In genomic region chr17:13986855-13987254, GRCh38 we compare ENCODE assay signal across 20 cellular contexts.
"Had no signal": no experiment of that assay in that cellular context is flagged by ENCODE, and none has a peak within 500 bp of the region (broad histone marks: within the 10 kb centered on the region; RNA-seq: fewer than 3 reads in every experiment).

No MANE protein-coding gene starts in this region.

- ATAC-seq: activated T-cell treated with anti-CD3 and anti-CD28 coated beads, Interleukin-2, amount 50 U/mL, for 72 hours; PC-3; WTC11 had no signal

- H3K27me3 Mint-ChIP-seq: activated CD4-positive, alpha-beta memory T cell treated with anti-CD3 and anti-CD28 coated beads, Interleukin-2, amount 10 ng/mL, durations not matched to agents 7 days and 5 days; activated CD4-positive, alpha-beta T cell treated with anti-CD3 and anti-CD28 coated beads, Interleukin-2, amount 10 ng/mL, durations not matched to agents 24 days and 14 days; activated naive CD4-positive, alpha-beta T cell treated with anti-CD3 and anti-CD28 coated beads, Interleukin-2, amount 10 ng/mL, durations not matched to agents 7 days and 5 days; activated naive CD8-positive, alpha-beta T cell treated with anti-CD3 and anti-CD28 coated beads for 36 hours had no signal

- H3K36me3 ChIP-seq: brain microvascular endothelial cell, cardiac muscle cell, SJSA1 had no signal

- H3K27ac Mint-ChIP-seq: activated CD4-positive, alpha-beta memory T cell treated with anti-CD3 and anti-CD28 coated beads, Interleukin-2, amount 10 ng/mL, durations not matched to agents 7 days and 5 days; activated CD4-positive, alpha-beta T cell treated with anti-CD3 and anti-CD28 coated beads, Interleukin-2, amount 10 ng/mL, durations not matched to agents 24 days and 14 days; activated naive CD4-positive, alpha-beta T cell treated with anti-CD3 and anti-CD28 coated beads, Interleukin-2, amount 10 ng/mL, durations not matched to agents 7 days and 5 days; activated naive CD8-positive, alpha-beta T cell treated with anti-CD3 and anti-CD28 coated beads for 36 hours; activated T-cell treated with anti-CD3 and anti-CD28 coated beads, Interleukin-2, amount 50 U/mL, for 72 hours; activated T-helper 2 cell treated with anti-CD3 and anti-CD28 coated beads, Interferon-gamma antibody, Interleukin-2, Interleukin-4, amounts not matched to agents 10 μg/mL and 5 μg/mL and 100 μg/mL, durations not matched to agents 14 hours and 24 hours and 36 hours had no signal

- DNase-seq: activated CD4-positive, alpha-beta memory T cell treated with anti-CD3 and anti-CD28 coated beads, Interleukin-2, amount 10 ng/mL, durations not matched to agents 7 days and 5 days; activated CD4-positive, alpha-beta T cell treated with anti-CD3 and anti-CD28 coated beads, Interleukin-2, amount 10 ng/mL, durations not matched to agents 24 days and 14 days; activated CD4-positive, CD25-positive, alpha-beta regulatory T cell treated with anti-CD3 and anti-CD28 coated beads, Interleukin-2, amount 50 U/mL, for 72 hours; activated CD8-positive, alpha-beta memory T cell treated with anti-CD3 and anti-CD28 coated beads, Interleukin-2, amount 50 U/mL, for 4 hours; activated gamma-delta T cell treated with Interleukin-2 at 50 U/mL for 16 hours; activated naive CD4-positive, alpha-beta T cell treated with anti-CD3 and anti-CD28 coated beads, Interleukin-2, amount 10 ng/mL, durations not matched to agents 7 days and 5 days; activated naive CD8-positive, alpha-beta T cell treated with anti-CD3 and anti-CD28 coated beads for 36 hours; activated T-cell treated with anti-CD3 and anti-CD28 coated beads, Interleukin-2, amount 50 U/mL, for 72 hours; brain microvascular endothelial cell; KG1; NCI-H1417 treated with DMSO at 0.1 percent for 48 hours; NCI-H1694 treated with DMSO at 0.1 percent for 48 hours; NCI-H345; NCI-H510A treated with DMSO at 0.1 percent for 48 hours; PC-3; T1000 had no signal

- H3K4me3 Mint-ChIP-seq: activated CD4-positive, alpha-beta memory T cell treated with anti-CD3 and anti-CD28 coated beads, Interleukin-2, amount 10 ng/mL, durations not matched to agents 7 days and 5 days; activated CD4-positive, alpha-beta T cell treated with anti-CD3 and anti-CD28 coated beads, Interleukin-2, amount 10 ng/mL, durations not matched to agents 24 days and 14 days; activated naive CD4-positive, alpha-beta T cell treated with anti-CD3 and anti-CD28 coated beads, Interleukin-2, amount 10 ng/mL, durations not matched to agents 7 days and 5 days; activated naive CD8-positive, alpha-beta T cell treated with anti-CD3 and anti-CD28 coated beads for 36 hours; activated T-cell treated with anti-CD3 and anti-CD28 coated beads, Interleukin-2, amount 50 U/mL, for 72 hours; WTC11 had no signal

- H3K36me3 Mint-ChIP-seq: activated naive CD4-positive, alpha-beta T cell treated with anti-CD3 and anti-CD28 coated beads, Interleukin-2, amount 10 ng/mL, durations not matched to agents 7 days and 5 days; WTC11 had no signal

- H3K4me1 Mint-ChIP-seq: activated naive CD4-positive, alpha-beta T cell treated with anti-CD3 and anti-CD28 coated beads, Interleukin-2, amount 10 ng/mL, durations not matched to agents 7 days and 5 days; activated naive CD8-positive, alpha-beta T cell treated with anti-CD3 and anti-CD28 coated beads for 36 hours had no signal

- H3K27ac ChIP-seq: brain microvascular endothelial cell, cardiac muscle cell, SJSA1 had no signal

- H3K4me1 ChIP-seq: SJSA1 had no signal

- H3K27me3 ChIP-seq: brain microvascular endothelial cell, SJSA1 had no signal

- H3K9me3 ChIP-seq: SJSA1 had no signal

- H3K4me3 ChIP-seq: cardiac muscle cell, SJSA1 had no signal

- H3K9me3 Mint-ChIP-seq: activated CD4-positive, alpha-beta memory T cell treated with anti-CD3 and anti-CD28 coated beads, Interleukin-2, amount 10 ng/mL, durations not matched to agents 7 days and 5 days; activated naive CD4-positive, alpha-beta T cell treated with anti-CD3 and anti-CD28 coated beads, Interleukin-2, amount 10 ng/mL, durations not matched to agents 7 days and 5 days; activated T-cell treated with anti-CD3 and anti-CD28 coated beads, Interleukin-2, amount 50 U/mL, for 72 hours; activated T-helper 2 cell treated with anti-CD3 and anti-CD28 coated beads, Interferon-gamma antibody, Interleukin-2, Interleukin-4, amounts not matched to agents 10 μg/mL and 5 μg/mL and 100 μg/mL, durations not matched to agents 14 hours and 24 hours and 36 hours had no signal
